In the genomic region with DNA sequence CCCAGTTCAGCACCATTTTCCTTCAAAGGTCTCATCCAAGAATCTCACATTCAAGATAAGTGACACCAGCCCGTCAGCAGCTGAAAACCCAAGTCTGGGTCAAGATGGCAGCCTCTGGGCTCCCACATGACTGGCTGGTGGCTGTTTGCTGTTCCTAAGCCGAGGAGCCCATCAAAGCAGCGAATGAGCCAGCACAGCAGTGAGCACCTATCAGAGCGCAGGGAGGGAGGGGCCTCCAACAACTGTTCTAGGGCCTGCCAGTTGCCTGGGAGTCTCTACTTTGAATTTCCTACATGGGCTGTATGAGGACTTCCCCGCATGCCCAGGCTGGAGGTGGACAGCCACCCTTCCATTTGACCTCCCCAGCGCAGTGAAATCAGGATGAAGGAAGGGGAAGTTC, we compare ENCODE assay signal across 27 cellular contexts.
"Had no signal": no experiment of that assay in that cellular context is flagged by ENCODE, and none has a peak within 500 bp of the region (broad histone marks: within the 10 kb centered on the region; RNA-seq: fewer than 3 reads in every experiment).

No MANE protein-coding gene starts in this region.

- DNase-seq: cortex of kidney; effector memory CD8-positive, alpha-beta T cell; erythroblast; esophagus squamous epithelium; foreskin melanocyte; glutamatergic neuron; heart right ventricle; hypothalamus; immature natural killer cell; islet precursor cell; kidney glomerular epithelial cell; left colon; left ventricle myocardium inferior; mammary epithelial cell; natural killer cell; occipital lobe; right lobe of liver; stimulated activated CD4-positive, alpha-beta T cell treated with anti-CD3 and anti-CD28 coated beads, Interleukin-12 subunit alpha, Interleukin-12 subunit beta, amount 100 ng/mL, for 4 hours; stimulated activated CD4-positive, alpha-beta T cell treated with anti-CD3 and anti-CD28 coated beads, Interleukin-1b, Interleukin-23, amount 100 ng/mL, for 48 hours; stimulated activated CD4-positive, alpha-beta T cell treated with anti-CD3 and anti-CD28 coated beads, Interleukin-4, amount 100 ng/mL, for 1 hour; stimulated activated CD8-positive, alpha-beta memory T cell treated with anti-CD3 and anti-CD28 coated beads, Interleukin-4, amount 100 ng/mL, for 48 hours; stimulated activated naive CD4-positive, alpha-beta T cell treated with Interleukin-2 at 50 U/mL for 16 hours; stomach; tibial artery had no signal

- H3K9me3 Mint-ChIP-seq: effector memory CD8-positive, alpha-beta T cell; immature natural killer cell; natural killer cell; type B pancreatic cell had no signal

- ATAC-seq: effector memory CD8-positive, alpha-beta T cell; heart right ventricle; left colon; natural killer cell; pancreas; right lobe of liver had no signal

- H3K27me3 Mint-ChIP-seq: effector memory CD8-positive, alpha-beta T cell; progenitor cell of endocrine pancreas; type B pancreatic cell had no signal

- H3K27ac Mint-ChIP-seq: immature natural killer cell, natural killer cell, progenitor cell of endocrine pancreas, type B pancreatic cell had no signal

- H3K36me3 Mint-ChIP-seq: natural killer cell had no signal

- H3K4me3 Mint-ChIP-seq: effector memory CD8-positive, alpha-beta T cell; immature natural killer cell; natural killer cell; type B pancreatic cell had no signal

- H3K4me1 Mint-ChIP-seq: immature natural killer cell, natural killer cell had no signal
